ENCODE assay signal across 9 cellular contexts in the genomic region with DNA sequence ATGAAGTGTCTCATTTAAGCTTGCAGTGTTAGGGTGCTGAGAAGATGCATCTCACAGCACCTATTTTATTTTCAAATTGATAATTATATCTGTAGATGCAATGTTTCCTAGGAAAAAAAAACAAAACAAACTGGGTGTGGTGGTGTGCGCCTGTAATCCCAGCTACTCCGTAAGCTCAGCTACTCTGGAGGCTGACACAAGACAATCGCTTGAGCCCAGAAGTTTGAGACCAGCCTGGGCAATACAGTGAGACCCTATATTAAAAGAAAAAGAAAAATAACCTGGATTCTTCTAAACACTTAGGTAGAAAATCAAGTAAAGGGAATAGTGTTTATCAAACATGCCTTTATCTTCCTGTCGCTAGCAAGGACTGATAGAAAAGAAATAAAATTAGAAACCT. TPM values are rescaled to one million over a fixed set of nuclear protein-coding genes. Genes with fewer than 3 reads are reported as not detected.
DNase-seq lines count a peak whose midpoint lies in the region; ATAC-seq and TF ChIP-seq lines count a peak whose summit lies in the region.
"Had no signal": no experiment of that assay in that cellular context is flagged by ENCODE, and none has a peak within 500 bp of the region (broad histone marks: within the 10 kb centered on the region; RNA-seq: fewer than 3 reads in every experiment).

No MANE protein-coding gene starts in this region.

- H3K9me3 Mint-ChIP-seq in mesothelial cell of epicardium = no peaks in the 10 kb centered on the region

- peak overlapping the region; percentile 97 to 98 for H3K27ac ChIP-seq in right atrium auricular region
- peak overlapping the region; percentile 83 for H3K27ac ChIP-seq in mammary epithelial cell (ENCODE audit: insufficient read depth, low read depth, low read length)

- no TSS peak for BruUV-seq in mammary epithelial cell (replicated peaks; lab: Mats Ljungman, UMichigan)

- peak overlapping the region; percentile 97 for H3K4me2 ChIP-seq in mammary epithelial cell (ENCODE audit: insufficient read depth, low read depth, low read length)

- CTCF ChIA-PET in mammary epithelial cell (lab: Charles Lee; ENCODE audit: low non-redundant PET) = interaction anchor here (0.5 kb wide), 1 partner anchor 21 kb away, joined by 4 read pairs; no protein-coding TSS in a partner anchor

- H3K4me1 Mint-ChIP-seq in mesothelial cell of epicardium = peaks cover 20% of the 10 kb centered on the region

- no peaks in the 10 kb centered on the region for H4K20me1 ChIP-seq in mammary epithelial cell (ENCODE audit: insufficient read depth, low read length)

- H3K4me3 Mint-ChIP-seq in mesothelial cell of epicardium = no peak overlapping the region

- peaks cover 0 to 43% of the 10 kb centered on the region in 2 donors for H3K4me1 ChIP-seq in right atrium auricular region
- H3K4me1 ChIP-seq in mammary epithelial cell (ENCODE audit: insufficient read depth, low read length) = peaks cover 14% of the 10 kb centered on the region

- ATAC-seq in left ventricle myocardium superior (no peak), HG03442 (IDR thresholded peaks at IDR 0.05; ENCODE audit: unreplicated experiment) (no peak), HG02588 (IDR thresholded peaks at IDR 0.05; ENCODE audit: unreplicated experiment) (no peak), HG02759 (IDR thresholded peaks at IDR 0.05; ENCODE audit: unreplicated experiment) (no peak)

- in situ Hi-C loops in mammary epithelial cell (cut with MboI; ENCODE audit: low sequenced_read_pairs in 2 of 2) = loop anchor here in 1 of 2 donors (25.0 kb wide), 1 partner anchor 536 kb away; no protein-coding TSS in a partner anchor

- H2AFZ ChIP-seq in mammary epithelial cell (ENCODE audit: low read depth, low read length) = no peak overlapping the region

- H3K9me3 ChIP-seq in right atrium auricular region = no peaks in the 10 kb centered on the region
- H3K9me3 ChIP-seq in mammary epithelial cell (replicated peaks; ENCODE audit: insufficient read depth, low read length) = no peaks in the 10 kb centered on the region

- dilution Hi-C loops in mammary epithelial cell (cut with HindIII; ENCODE audit: low sequenced_read_pairs) = no loop called here

- peak overlapping the region; percentile 85 for H3K9ac ChIP-seq in mammary epithelial cell (ENCODE audit: insufficient read depth, low read length)

- no peaks in the 10 kb centered on the region for H3K27me3 Mint-ChIP-seq in mesothelial cell of epicardium (ENCODE audit: low read depth)

- TF ChIP-seq CTCF in right atrium auricular region (IDR thresholded peaks at IDR 0.05) = no peak
- no peak for TF ChIP-seq CTCF in mammary epithelial cell (conservative IDR thresholded peaks at IDR 0.05 in 1 of 2, IDR thresholded peaks at IDR 0.05 in 1 of 2; ENCODE audit: extremely low read depth in 1 of 2, insufficient read depth in 1 of 2, low read depth in 1 of 2, low read length in 2 of 2)
- TF ChIP-seq CTCF in mesothelial cell of epicardium (IDR thresholded peaks at IDR 0.05; ENCODE audit: unreplicated experiment) = no peak

- H3K36me3 Mint-ChIP-seq in mesothelial cell of epicardium = no peaks in the 10 kb centered on the region

- intact Hi-C loops in left ventricle myocardium superior (cut with micrococcal nuclease) = loop anchor here (10.0 kb wide), 1 partner anchor 498 kb away; no protein-coding TSS in a partner anchor
- intact Hi-C loops in mammary epithelial cell (cut with micrococcal nuclease) = loop anchor here (5.0 to 10.0 kb wide), 2 partner anchors 328 to 546 kb away; no protein-coding TSS in a partner anchor

- peak overlapping the region; percentile 79 to 81 for H3K4me3 ChIP-seq in right atrium auricular region
- H3K4me3 ChIP-seq in mammary epithelial cell (replicated peaks in 1 of 3; ENCODE audit: insufficient read depth in 1 of 3, low read depth in 2 of 3, low read length in 3 of 3) = peak overlapping the region; percentile 49 to 100 (median 62)

- DNase-seq in right atrium auricular region (ENCODE audit: low spot score) = no peak
- no peak for DNase-seq in left ventricle myocardium superior
- no peak for DNase-seq in mammary epithelial cell
- DNase-seq in mesothelial cell of epicardium (ENCODE audit: low spot score in 2 of 2, unreplicated experiment in 2 of 2) = no peak
- DNase-seq in T-helper 9 cell = no peak
- DNase-seq: NCI-H1105 had no signal

- H3K27me3 ChIP-seq in right atrium auricular region (no peaks in the 10 kb centered on the region), mammary epithelial cell (ENCODE audit: insufficient read depth, low read length) (no peaks in the 10 kb centered on the region)

- no peaks in the 10 kb centered on the region for H3K36me3 ChIP-seq in right atrium auricular region
- no peaks in the 10 kb centered on the region for H3K36me3 ChIP-seq in mammary epithelial cell (ENCODE audit: insufficient read depth, low read length)

- 70% methylated on average over 4 of the region's 4 CpGs for WGBS in mammary epithelial cell (ENCODE audit: low coverage, missing lambda C conversion rate)

- H3K27ac Mint-ChIP-seq in mesothelial cell of epicardium = peak overlapping the region; percentile 98

- H3K79me2 ChIP-seq in mammary epithelial cell (ENCODE audit: insufficient read depth, low read length) = peaks cover 65% of the 10 kb centered on the region

RNA-seq across cellular contexts. Expression of a gene that starts 1.9 kb away (rescaled TPM):
- total RNA-seq in right atrium auricular region (10 to 100 TPM; 20.1 to 30.0 TPM), left ventricle myocardium superior (37.2 TPM), mammary epithelial cell (10 to 100 TPM; 17.5 to 30.7 TPM), mesothelial cell of epicardium (27.6 to 30.1 TPM (median 29.3 TPM) in 3 replicates)
- polyA plus RNA-seq in mammary epithelial cell = 7.4 TPM
- polyA minus RNA-seq in mammary epithelial cell = 14.4 TPM

RNA-seq across cellular contexts. Expression of a gene that starts 23.5 kb away (rescaled TPM):
- 10 to 100 TPM; 40.8 to 42.0 TPM for total RNA-seq in right atrium auricular region
- 77.1 TPM for total RNA-seq in left ventricle myocardium superior
- 100 to 1,000 TPM; 108 to 163 TPM for total RNA-seq in mammary epithelial cell
- 96.2 TPM for polyA plus RNA-seq in mammary epithelial cell
- polyA minus RNA-seq in mammary epithelial cell = 183 TPM
- 176 to 190 TPM (median 181 TPM) in 3 replicates for total RNA-seq in mesothelial cell of epicardium
